In genomic region chr22:40612291-40612740, GRCh38 we compare ENCODE assay signal across 25 cellular contexts. TPM values are rescaled to one million over a fixed set of nuclear protein-coding genes. Genes with fewer than 3 reads are reported as not detected.
DNase-seq lines count a peak whose midpoint lies in the region; ATAC-seq and TF ChIP-seq lines count a peak whose summit lies in the region.
"Had no signal": no experiment of that assay in that cellular context is flagged by ENCODE, and none has a peak within 500 bp of the region (broad histone marks: within the 10 kb centered on the region; RNA-seq: fewer than 3 reads in every experiment).

No MANE protein-coding gene starts in this region.

- H3K27ac Mint-ChIP-seq in MCF 10A (ENCODE audit: low read depth, unreplicated experiment), result no peak overlapping the region
- H3K27ac Mint-ChIP-seq in Calu3 (ENCODE audit: unreplicated experiment), result no peak overlapping the region

- H3K9ac ChIP-seq in mammary epithelial cell (ENCODE audit: insufficient read depth, low read length), result no peak overlapping the region
- H3K9ac ChIP-seq: SK-N-SH had no signal

- no peak overlapping the region for H3K4me2 ChIP-seq in mammary epithelial cell (ENCODE audit: insufficient read depth, low read depth, low read length)
- H3K4me2 ChIP-seq: SK-N-SH had no signal

- DNase-seq in MCF 10A (ENCODE audit: unreplicated experiment) (peak; percentile 47), breast epithelium (ENCODE audit: low spot score in 2 of 2) (no peak), RWPE2 (ENCODE audit: low spot score) (no peak), mammary epithelial cell (peak; percentile 25), psoas muscle (no peak), AG08396 (ENCODE audit: low spot score) (no peak), retina (no peak), Calu3 (no peak)
- DNase-seq: ACHN, DMS53, GDM1, Kasumi-1, MG63, NCI-H1105 treated with DMSO at 0.1 percent for 48 hours, NCI-H146, NCI-H2081, NCI-H2227 treated with DMSO at 0.1 percent for 48 hours, NCI-H526 treated with DMSO at 0.1 percent for 48 hours, SIG-M5, SK-N-SH, SW 1271 had no signal

- H2AFZ ChIP-seq in mammary epithelial cell (ENCODE audit: low read depth, low read length), result no peak overlapping the region

- H3K4me3 ChIP-seq in breast epithelium (no peak overlapping the region), RWPE2 (ENCODE audit: severe bottlenecking) (no peak overlapping the region), mammary epithelial cell (replicated peaks in 1 of 3; ENCODE audit: insufficient read depth in 1 of 3, low read depth in 2 of 3, low read length in 3 of 3) (no peak overlapping the region), psoas muscle (no peak overlapping the region)
- H3K4me3 ChIP-seq: MG63 had no signal

- intact Hi-C loops in MCF 10A (cut with micrococcal nuclease), result no loop called here
- intact Hi-C loops in breast epithelium (cut with DNase I; ENCODE audit: low total_unique reads), result no loop called here
- intact Hi-C loops in mammary epithelial cell (cut with micrococcal nuclease), result no loop called here
- intact Hi-C loops in psoas muscle (cut with DNase I), result no loop called here
- intact Hi-C loops in Calu3 (cut with micrococcal nuclease; ENCODE audit: unreplicated experiment), result no loop called here

- H3K79me2 ChIP-seq in mammary epithelial cell (ENCODE audit: insufficient read depth, low read length), result peaks cover 95% of the 10 kb centered on the region

- H3K4me1 Mint-ChIP-seq in MCF 10A (ENCODE audit: insufficient read depth, unreplicated experiment) (peaks cover 33% of the 10 kb centered on the region), Calu3 (ENCODE audit: low read depth, unreplicated experiment) (peaks cover 30% of the 10 kb centered on the region)

- H3K9me3 Mint-ChIP-seq in MCF 10A (ENCODE audit: unreplicated experiment), result no peaks in the 10 kb centered on the region
- no peaks in the 10 kb centered on the region for H3K9me3 Mint-ChIP-seq in Calu3 (ENCODE audit: low read depth, unreplicated experiment)

- ATAC-seq in RWPE2 (ENCODE audit: low read depth), result no peak
- ATAC-seq in psoas muscle, result peak in 2 of 4 donors; percentile 36 to 48
- ATAC-seq: HCT116, Panc1 had no signal

- H3K4me3 Mint-ChIP-seq in MCF 10A (ENCODE audit: unreplicated experiment) (no peak overlapping the region), Calu3 (ENCODE audit: low read depth, unreplicated experiment) (no peak overlapping the region)

- TF ChIP-seq CTCF in MCF 10A (IDR thresholded peaks at IDR 0.05; ENCODE audit: unreplicated experiment) (no peak), breast epithelium (IDR thresholded peaks at IDR 0.05) (no peak), RWPE2 (IDR thresholded peaks at IDR 0.05; ENCODE audit: poor library complexity, severe bottlenecking) (no peak), mammary epithelial cell (conservative IDR thresholded peaks at IDR 0.05 in 1 of 2, IDR thresholded peaks at IDR 0.05 in 1 of 2; ENCODE audit: extremely low read depth in 1 of 2, insufficient read depth in 1 of 2, low read depth in 1 of 2, low read length in 2 of 2) (no peak), psoas muscle (IDR thresholded peaks at IDR 0.05) (no peak), Calu3 (IDR thresholded peaks at IDR 0.05; ENCODE audit: unreplicated experiment) (no peak)

- no peaks in the 10 kb centered on the region for H3K27me3 Mint-ChIP-seq in MCF 10A (ENCODE audit: insufficient read depth, unreplicated experiment)
- no peaks in the 10 kb centered on the region for H3K27me3 Mint-ChIP-seq in Calu3 (ENCODE audit: unreplicated experiment)

- no peak for TF ChIP-seq POLR2A in breast epithelium (IDR thresholded peaks at IDR 0.05)

- WGBS in mammary epithelial cell (ENCODE audit: low coverage, missing lambda C conversion rate), result 71% methylated on average over 4 of the region's 4 CpGs
- 44 to 53% (median 51%) methylated on average over 4 of the region's 4 CpGs for WGBS in psoas muscle, 3 donors

- H3K27ac ChIP-seq in breast epithelium (no peak overlapping the region), RWPE2 (ENCODE audit: poor library complexity, severe bottlenecking) (peak overlapping the region; percentile 27), mammary epithelial cell (ENCODE audit: insufficient read depth, low read depth, low read length) (no peak overlapping the region), psoas muscle (peak overlapping the region; percentile 5)
- H3K27ac ChIP-seq: 22Rv1, HL-60 had no signal

- H3K36me3 Mint-ChIP-seq in MCF 10A (ENCODE audit: insufficient read depth, unreplicated experiment) (peaks cover 3% of the 10 kb centered on the region), Calu3 (ENCODE audit: insufficient read depth, unreplicated experiment) (no peaks in the 10 kb centered on the region)

- H3K4me1 ChIP-seq in breast epithelium (no peaks in the 10 kb centered on the region), RWPE2 (ENCODE audit: insufficient read depth, poor library complexity, severe bottlenecking) (peaks cover 15% of the 10 kb centered on the region), mammary epithelial cell (ENCODE audit: insufficient read depth, low read length) (peaks cover 5% of the 10 kb centered on the region), psoas muscle (peaks cover 44% of the 10 kb centered on the region)

- H3K36me3 ChIP-seq in breast epithelium (no peaks in the 10 kb centered on the region), RWPE2 (ENCODE audit: low read depth) (peaks cover 12% of the 10 kb centered on the region; the same call in 1 of the 2 replicates), mammary epithelial cell (ENCODE audit: insufficient read depth, low read length) (peaks cover 2% of the 10 kb centered on the region), psoas muscle (ENCODE audit: insufficient read depth in 1 of 2, low read depth in 1 of 2) (no peaks in the 10 kb centered on the region)

- H4K20me1 ChIP-seq in mammary epithelial cell (ENCODE audit: insufficient read depth, low read length), result no peaks in the 10 kb centered on the region

- dilution Hi-C loops in mammary epithelial cell (cut with HindIII; ENCODE audit: low sequenced_read_pairs), result no loop called here

- no peaks in the 10 kb centered on the region for H3K27me3 ChIP-seq in breast epithelium
- no peaks in the 10 kb centered on the region for H3K27me3 ChIP-seq in RWPE2 (ENCODE audit: insufficient read depth, poor library complexity, severe bottlenecking)
- no peaks in the 10 kb centered on the region for H3K27me3 ChIP-seq in mammary epithelial cell (ENCODE audit: insufficient read depth, low read length)
- no peaks in the 10 kb centered on the region for H3K27me3 ChIP-seq in psoas muscle (ENCODE audit: insufficient read depth in 3 of 3, low read length in 2 of 3)
- H3K27me3 ChIP-seq: MG63 had no signal

- BruUV-seq in MCF 10A (replicated peaks; lab: Mats Ljungman, UMichigan) (no TSS peak), mammary epithelial cell (replicated peaks; lab: Mats Ljungman, UMichigan) (no TSS peak), Calu3 (replicated peaks; lab: Mats Ljungman, UMichigan) (no TSS peak)

- in situ Hi-C loops in mammary epithelial cell (cut with MboI; ENCODE audit: low sequenced_read_pairs in 2 of 2), result no loop called here

- no peaks in the 10 kb centered on the region for H3K9me3 ChIP-seq in breast epithelium
- no peaks in the 10 kb centered on the region for H3K9me3 ChIP-seq in RWPE2 (ENCODE audit: severe bottlenecking)
- H3K9me3 ChIP-seq in mammary epithelial cell (replicated peaks; ENCODE audit: insufficient read depth, low read length), result no peaks in the 10 kb centered on the region
- H3K9me3 ChIP-seq in psoas muscle, result no peaks in the 10 kb centered on the region
- H3K9me3 ChIP-seq: MG63, SK-N-SH had no signal

- POLR2A ChIA-PET in MCF 10A (lab: Yijun Ruan, JAX), result interaction anchor here (0.7 to 2.3 kb wide), 10 partner anchors 15 to 163 kb away, joined by 3 to 10 read pairs (median 4); partner anchors contain the start of gene MRTFA

- CTCF ChIA-PET in MCF 10A (lab: Yijun Ruan, JAX), result interaction anchor here (1.1 kb wide), 1 partner anchor 34 kb away, joined by 4 read pairs; no protein-coding TSS in a partner anchor
- CTCF ChIA-PET in mammary epithelial cell (lab: Charles Lee; ENCODE audit: low non-redundant PET), result no interaction called here
- CTCF ChIA-PET in Calu3 (lab: Charles Lee), result interaction anchor here (0.5 kb wide), 1 partner anchor 153 kb away, joined by 3 read pairs; no protein-coding TSS in a partner anchor

RNA-seq across cellular contexts. Expression of gene MRTFA, which starts 24.2 kb away (rescaled TPM):
- total RNA-seq in MCF 10A (2022) (47.2 and 52.7 TPM in 2 replicates), breast epithelium (10 to 100 TPM; 47.0 to 69.2 (median 65.7) TPM), mammary epithelial cell (10 to 100 TPM; 51.0 to 75.7 TPM), psoas muscle (10 to 100 TPM; 15.7 to 24.0 (median 20.0) TPM), Calu3 (2022) (47.4 and 54.1 TPM in 2 replicates)
- polyA plus RNA-seq in mammary epithelial cell (8.3 TPM), psoas muscle (10 to 100 TPM; 10.1 to 14.2 (median 14.2) TPM)
- 137 TPM for polyA minus RNA-seq in mammary epithelial cell

Comparison
In these comparisons a context has a peak if more than half of its experiments do, and no peak if none do; other contexts are left out.
1. DNase-seq: peak in MCF 10A (single experiment) and mammary epithelial cell (single experiment); none in breast epithelium (0 of 2), RWPE2 (single experiment), psoas muscle (0 of 2), AG08396 (single experiment), retina (single experiment) and Calu3 (single experiment).
2. H3K27ac ChIP-seq: peak in RWPE2 (single experiment) and psoas muscle (single experiment); none in breast epithelium (0 of 2) and mammary epithelial cell (single experiment).